Comparison of ENCODE assay signal across 12 cellular contexts in genomic region chr16:86929149-86929871, GRCh38.
DNase-seq lines count a peak whose midpoint lies in the region; ATAC-seq, FAIRE-seq and TF ChIP-seq lines count a peak whose summit lies in the region.
"Had no signal": no experiment of that assay in that cellular context is flagged by ENCODE, and none has a peak within 500 bp of the region (broad histone marks: within the 10 kb centered on the region; RNA-seq: fewer than 3 reads in every experiment).

No MANE protein-coding gene starts in this region.

- H3K27me3 ChIP-seq in astrocyte (ENCODE audit: insufficient read depth, low read length) (no peaks in the 10 kb centered on the region), right atrium auricular region (peaks cover 0 to 7% of the 10 kb centered on the region in 2 donors)
- H3K27me3 ChIP-seq: testis had no signal

- H3K4me2 ChIP-seq in astrocyte (ENCODE audit: low read length): peak overlapping the region; percentile 64

- peak overlapping the region; percentile 79 for H3K9ac ChIP-seq in astrocyte (ENCODE audit: low read length)

- H3K27ac ChIP-seq in astrocyte (ENCODE audit: low read depth, low read length) (peak overlapping the region; percentile 95), right atrium auricular region (peak overlapping the region; percentile 29 to 58)
- H3K27ac ChIP-seq: testis had no signal

- H3K9me3 Mint-ChIP-seq in HFFc6 (no peaks in the 10 kb centered on the region), astrocyte (ENCODE audit: unreplicated experiment) (no peaks in the 10 kb centered on the region), progenitor cell of endocrine pancreas (ENCODE audit: low read depth) (no peaks in the 10 kb centered on the region)
- no peaks in the 10 kb centered on the region for H3K9me3 Mint-ChIP-seq in activated naive CD8-positive, alpha-beta T cell treated with anti-CD3 and anti-CD28 coated beads, Interleukin-2, amount 50 U/mL, for 24 hours

- H3K4me3 ChIP-seq in astrocyte (ENCODE audit: insufficient read depth, low read depth, low read length) (no peak overlapping the region), right atrium auricular region (peak overlapping the region in 1 of 2 donors; percentile 17)
- H3K4me3 ChIP-seq: GM12878, testis had no signal

- peak overlapping the region; percentile 17; the same call in 1 of the 2 replicates for H3K4me3 Mint-ChIP-seq in HFFc6
- H3K4me3 Mint-ChIP-seq in astrocyte (ENCODE audit: unreplicated experiment): no peak overlapping the region
- no peak overlapping the region for H3K4me3 Mint-ChIP-seq in progenitor cell of endocrine pancreas (ENCODE audit: low read depth)
- no peak overlapping the region for H3K4me3 Mint-ChIP-seq in activated naive CD8-positive, alpha-beta T cell treated with anti-CD3 and anti-CD28 coated beads, Interleukin-2, amount 50 U/mL, for 24 hours
- H3K4me3 Mint-ChIP-seq: activated CD8-positive, alpha-beta T cell treated with anti-CD3 and anti-CD28 coated beads, Interleukin-2, amount 10 ng/mL, durations not matched to agents 7 days and 5 days had no signal

- peaks cover 26% of the 10 kb centered on the region for H3K4me1 Mint-ChIP-seq in HFFc6 (ENCODE audit: low read depth)
- peaks cover 8% of the 10 kb centered on the region for H3K4me1 Mint-ChIP-seq in astrocyte (ENCODE audit: low read depth, unreplicated experiment)
- H3K4me1 Mint-ChIP-seq in progenitor cell of endocrine pancreas (ENCODE audit: low read depth): peaks cover 2% of the 10 kb centered on the region
- peaks cover 3% of the 10 kb centered on the region for H3K4me1 Mint-ChIP-seq in activated naive CD8-positive, alpha-beta T cell treated with anti-CD3 and anti-CD28 coated beads, Interleukin-2, amount 50 U/mL, for 24 hours

- H4K20me1 ChIP-seq in astrocyte (ENCODE audit: insufficient read depth, low read length): no peaks in the 10 kb centered on the region

- FAIRE-seq in astrocyte (lab: Jason Lieb, UNC): no peak
- FAIRE-seq: GM12878 had no signal

- ATAC-seq in activated naive CD8-positive, alpha-beta T cell treated with anti-CD3 and anti-CD28 coated beads, Interleukin-2, amount 50 U/mL, for 24 hours: no peak
- no peak for ATAC-seq in GM21619 (IDR thresholded peaks at IDR 0.05; ENCODE audit: unreplicated experiment)
- ATAC-seq: activated CD8-positive, alpha-beta T cell treated with anti-CD3 and anti-CD28 coated beads, Interleukin-2, amount 10 ng/mL, durations not matched to agents 7 days and 5 days; GM12878 had no signal

- H3K27ac Mint-ChIP-seq in HFFc6 (peak overlapping the region; percentile 55; the same call in 1 of the 2 replicates), astrocyte (ENCODE audit: unreplicated experiment) (no peak overlapping the region), progenitor cell of endocrine pancreas (peak overlapping the region; percentile 79)
- no peak overlapping the region for H3K27ac Mint-ChIP-seq in activated naive CD8-positive, alpha-beta T cell treated with anti-CD3 and anti-CD28 coated beads, Interleukin-2, amount 50 U/mL, for 24 hours
- H3K27ac Mint-ChIP-seq: activated CD8-positive, alpha-beta T cell treated with anti-CD3 and anti-CD28 coated beads, Interleukin-2, amount 10 ng/mL, durations not matched to agents 7 days and 5 days had no signal

- no peaks in the 10 kb centered on the region for H3K36me3 Mint-ChIP-seq in HFFc6 (ENCODE audit: low read depth)
- no peaks in the 10 kb centered on the region for H3K36me3 Mint-ChIP-seq in astrocyte (ENCODE audit: low read depth, unreplicated experiment)
- H3K36me3 Mint-ChIP-seq in progenitor cell of endocrine pancreas (ENCODE audit: insufficient read depth): no peaks in the 10 kb centered on the region
- H3K36me3 Mint-ChIP-seq in activated naive CD8-positive, alpha-beta T cell treated with anti-CD3 and anti-CD28 coated beads, Interleukin-2, amount 50 U/mL, for 24 hours (ENCODE audit: low read depth): no peaks in the 10 kb centered on the region

- H3K4me1 ChIP-seq in astrocyte (ENCODE audit: insufficient read depth, low read length) (peaks cover 62% of the 10 kb centered on the region), right atrium auricular region (peaks cover 0 to 33% of the 10 kb centered on the region in 2 donors)

- H3K9me3 ChIP-seq in astrocyte (ENCODE audit: insufficient read depth, low read depth, low read length): peaks cover 3% of the 10 kb centered on the region
- H3K9me3 ChIP-seq in right atrium auricular region: no peaks in the 10 kb centered on the region
- H3K9me3 ChIP-seq: testis had no signal

- H3K79me2 ChIP-seq in astrocyte (ENCODE audit: insufficient read depth, low read length): peaks cover 10% of the 10 kb centered on the region

- no peak overlapping the region for H2AFZ ChIP-seq in astrocyte (ENCODE audit: low read depth, low read length)

- H3K36me3 ChIP-seq in astrocyte (ENCODE audit: insufficient read depth, low read length) (no peaks in the 10 kb centered on the region), right atrium auricular region (no peaks in the 10 kb centered on the region)

- H3K27me3 Mint-ChIP-seq in HFFc6 (ENCODE audit: insufficient read depth) (peaks cover 17% of the 10 kb centered on the region), astrocyte (ENCODE audit: low read depth, unreplicated experiment) (peaks cover 13% of the 10 kb centered on the region), progenitor cell of endocrine pancreas (peaks cover 20% of the 10 kb centered on the region)
- peaks cover 58% of the 10 kb centered on the region for H3K27me3 Mint-ChIP-seq in activated naive CD8-positive, alpha-beta T cell treated with anti-CD3 and anti-CD28 coated beads, Interleukin-2, amount 50 U/mL, for 24 hours

- DNase-seq in HFFc6 (no peak), astrocyte (ENCODE audit: low read depth) (peak; percentile 97), right atrium auricular region (ENCODE audit: low spot score) (peak; percentile 71), progenitor cell of endocrine pancreas (ENCODE audit: low spot score, unreplicated experiment) (no peak), SKM-1 (lab: John Stamatoyannopoulos, UW; ENCODE audit: unreplicated experiment) (no peak), T-helper 1 cell (no peak)
- no peak for DNase-seq in activated naive CD8-positive, alpha-beta T cell treated with anti-CD3 and anti-CD28 coated beads, Interleukin-2, amount 50 U/mL, for 24 hours
- DNase-seq: activated CD8-positive, alpha-beta T cell treated with anti-CD3 and anti-CD28 coated beads, Interleukin-2, amount 10 ng/mL, durations not matched to agents 7 days and 5 days; COR-L47; testis had no signal

- TF ChIP-seq CTCF in HFFc6 (IDR thresholded peaks at IDR 0.05): no peak
- no peak for TF ChIP-seq CTCF in astrocyte (IDR thresholded peaks at IDR 0.05; ENCODE audit: insufficient read depth, low read depth, low read length)
- TF ChIP-seq CTCF in right atrium auricular region (IDR thresholded peaks at IDR 0.05): no peak
- TF ChIP-seq CTCF in progenitor cell of endocrine pancreas (IDR thresholded peaks at IDR 0.05; ENCODE audit: unreplicated experiment): no peak

Comparison
In these comparisons a context has a peak if more than half of its experiments do, and no peak if none do; other contexts are left out.
1. DNase-seq: peak in astrocyte (single experiment) and right atrium auricular region (single experiment); none in HFFc6 (single experiment), progenitor cell of endocrine pancreas (single experiment), activated naive CD8-positive, alpha-beta T cell treated with anti-CD3 and anti-CD28 coated beads, Interleukin-2, amount 50 U/mL, for 24 hours (single experiment), SKM-1 (single experiment) and T-helper 1 cell (0 of 5).
2. H3K27ac Mint-ChIP-seq: peak in HFFc6 (single experiment) and progenitor cell of endocrine pancreas (single experiment); none in astrocyte (single experiment) and activated naive CD8-positive, alpha-beta T cell treated with anti-CD3 and anti-CD28 coated beads, Interleukin-2, amount 50 U/mL, for 24 hours (single experiment).